17 cellular contexts compared by ENCODE assay signal in genomic region chr13:24225930-24226329, GRCh38.
DNase-seq lines count a peak whose midpoint lies in the region; ATAC-seq, FAIRE-seq and TF ChIP-seq lines count a peak whose summit lies in the region.
"Had no signal": no experiment of that assay in that cellular context is flagged by ENCODE, and none has a peak within 500 bp of the region (broad histone marks: within the 10 kb centered on the region; RNA-seq: fewer than 3 reads in every experiment).

No MANE protein-coding gene starts in this region.

- no peaks in the 10 kb centered on the region for H3K27me3 Mint-ChIP-seq in central memory CD8-positive, alpha-beta T cell
- H3K27me3 Mint-ChIP-seq in endothelial cell (ENCODE audit: unreplicated experiment): peaks cover 8% of the 10 kb centered on the region
- H3K27me3 Mint-ChIP-seq: CD4-positive, CD25-positive, alpha-beta regulatory T cell; IgD-negative memory B cell had no signal

- FAIRE-seq in GM12892 (lab: Jason Lieb, UNC): peak; percentile 17
- FAIRE-seq: G401.6, H54 had no signal

- H3K27ac ChIP-seq in suprapubic skin: no peak overlapping the region
- H3K27ac ChIP-seq: BLaER1 treated with 17β-estradiol and CSF1 and Interleukin-3, amounts not matched to agents 10 nM and 100 nM had no signal

- no peaks in the 10 kb centered on the region for H3K36me3 ChIP-seq in suprapubic skin

- TF ChIP-seq CTCF in suprapubic skin (IDR thresholded peaks at IDR 0.05) (no peak), endothelial cell (IDR thresholded peaks at IDR 0.05; ENCODE audit: unreplicated experiment) (no peak)

- H3K4me3 ChIP-seq in suprapubic skin: no peak overlapping the region
- H3K4me3 ChIP-seq: BLaER1 treated with 17β-estradiol and CSF1 and Interleukin-3, amounts not matched to agents 10 nM and 100 nM had no signal

- no peak overlapping the region for H3K27ac Mint-ChIP-seq in central memory CD8-positive, alpha-beta T cell (ENCODE audit: low read depth)
- peak overlapping the region; percentile 23 for H3K27ac Mint-ChIP-seq in stimulated activated effector memory CD8-positive, alpha-beta T cell treated with anti-CD3 and anti-CD28 coated beads, Interleukin-12 subunit alpha, Interleukin-12 subunit beta, amount 100 ng/mL, for 72 hours
- no peak overlapping the region for H3K27ac Mint-ChIP-seq in endothelial cell (ENCODE audit: unreplicated experiment)

- H3K9me3 ChIP-seq in suprapubic skin: no peaks in the 10 kb centered on the region
- H3K9me3 ChIP-seq: BLaER1 treated with 17β-estradiol and CSF1 and Interleukin-3, amounts not matched to agents 10 nM and 100 nM had no signal

- peak overlapping the region; percentile 82 for H3K4me3 Mint-ChIP-seq in central memory CD8-positive, alpha-beta T cell
- H3K4me3 Mint-ChIP-seq in stimulated activated effector memory CD8-positive, alpha-beta T cell treated with anti-CD3 and anti-CD28 coated beads, Interleukin-12 subunit alpha, Interleukin-12 subunit beta, amount 100 ng/mL, for 72 hours: peak overlapping the region; percentile 67
- no peak overlapping the region for H3K4me3 Mint-ChIP-seq in endothelial cell (ENCODE audit: unreplicated experiment)
- H3K4me3 Mint-ChIP-seq: CD4-positive, CD25-positive, alpha-beta regulatory T cell had no signal

- no peaks in the 10 kb centered on the region for H3K9me3 Mint-ChIP-seq in central memory CD8-positive, alpha-beta T cell
- no peaks in the 10 kb centered on the region for H3K9me3 Mint-ChIP-seq in stimulated activated effector memory CD8-positive, alpha-beta T cell treated with anti-CD3 and anti-CD28 coated beads, Interleukin-12 subunit alpha, Interleukin-12 subunit beta, amount 100 ng/mL, for 72 hours
- H3K9me3 Mint-ChIP-seq in endothelial cell (ENCODE audit: unreplicated experiment): no peaks in the 10 kb centered on the region
- H3K9me3 Mint-ChIP-seq: CD4-positive, CD25-positive, alpha-beta regulatory T cell; IgD-negative memory B cell had no signal

- DNase-seq in GM12892 (ENCODE audit: insufficient read length) (no peak), NCI-H69 (lab: John Stamatoyannopoulos, UW) (peak; percentile 6), GF-D8 (lab: John Stamatoyannopoulos, UW) (no peak), suprapubic skin (ENCODE audit: low spot score in 2 of 2) (no peak), endothelial cell (ENCODE audit: low spot score) (no peak), NCI-H1105 (lab: John Stamatoyannopoulos, UW) (no peak)
- no peak for DNase-seq in central memory CD8-positive, alpha-beta T cell (ENCODE audit: low spot score in 2 of 2)
- no peak for DNase-seq in stimulated activated effector memory CD8-positive, alpha-beta T cell treated with anti-CD3 and anti-CD28 coated beads, Interleukin-12 subunit alpha, Interleukin-12 subunit beta, amount 100 ng/mL, for 72 hours (ENCODE audit: low spot score in 2 of 2)
- DNase-seq: ACHN; Calu3; CD4-positive, CD25-positive, alpha-beta regulatory T cell; DMS 273 treated with DMSO at 0.1 percent for 48 hours; DMS79 had no signal

- no peaks in the 10 kb centered on the region for H3K27me3 ChIP-seq in suprapubic skin
- H3K27me3 ChIP-seq: BLaER1 treated with 17β-estradiol and CSF1 and Interleukin-3, amounts not matched to agents 10 nM and 100 nM had no signal

- H3K4me1 Mint-ChIP-seq in central memory CD8-positive, alpha-beta T cell: peaks cover 48% of the 10 kb centered on the region
- peaks cover 49% of the 10 kb centered on the region for H3K4me1 Mint-ChIP-seq in stimulated activated effector memory CD8-positive, alpha-beta T cell treated with anti-CD3 and anti-CD28 coated beads, Interleukin-12 subunit alpha, Interleukin-12 subunit beta, amount 100 ng/mL, for 72 hours
- no peaks in the 10 kb centered on the region for H3K4me1 Mint-ChIP-seq in endothelial cell (ENCODE audit: unreplicated experiment)

- H3K36me3 Mint-ChIP-seq in central memory CD8-positive, alpha-beta T cell (ENCODE audit: insufficient read depth): peaks cover 5% of the 10 kb centered on the region
- H3K36me3 Mint-ChIP-seq in stimulated activated effector memory CD8-positive, alpha-beta T cell treated with anti-CD3 and anti-CD28 coated beads, Interleukin-12 subunit alpha, Interleukin-12 subunit beta, amount 100 ng/mL, for 72 hours: peaks cover 10% of the 10 kb centered on the region
- H3K36me3 Mint-ChIP-seq in endothelial cell (ENCODE audit: low read depth, unreplicated experiment): no peaks in the 10 kb centered on the region
- H3K36me3 Mint-ChIP-seq: CD4-positive, CD25-positive, alpha-beta regulatory T cell; IgD-negative memory B cell had no signal

- WGBS in suprapubic skin: 87% methylated on average over 7 of the region's 7 CpGs

- TF ChIP-seq POLR2A in GM12892 (IDR thresholded peaks at IDR 0.05; ENCODE audit: low read depth, low read length) (no peak), suprapubic skin (IDR thresholded peaks at IDR 0.05) (no peak)

- H3K4me1 ChIP-seq in suprapubic skin: no peaks in the 10 kb centered on the region

- no peak for TF ChIP-seq EP300 in suprapubic skin (IDR thresholded peaks at IDR 0.05)

- ATAC-seq in central memory CD8-positive, alpha-beta T cell (replicated peaks; ENCODE audit: extremely low read depth, poor library complexity, severe bottlenecking): no peak
- ATAC-seq in stimulated activated effector memory CD8-positive, alpha-beta T cell treated with anti-CD3 and anti-CD28 coated beads, Interleukin-12 subunit alpha, Interleukin-12 subunit beta, amount 100 ng/mL, for 72 hours: no peak
